8 cellular contexts compared by ENCODE assay signal in genomic region chr11:118918686-118919280, GRCh38. TPM values are rescaled to one million over a fixed set of nuclear protein-coding genes. Genes with fewer than 3 reads are reported as not detected.
DNase-seq lines count a peak whose midpoint lies in the region; ATAC-seq, FAIRE-seq and TF ChIP-seq lines count a peak whose summit lies in the region.

No MANE protein-coding gene starts in this region.

- DNase-seq in AG09309 (ENCODE audit: low read depth) = no peak
- DNase-seq in bronchial epithelial cell (ENCODE audit: low read depth) = no peak
- no peak for DNase-seq in effector CD8-positive, alpha-beta T cell (lab: John Stamatoyannopoulos, UW)
- DNase-seq in ureter (ENCODE audit: low spot score) = no peak

- H3K9me3 Mint-ChIP-seq in IgD-negative memory B cell = no peaks in the 10 kb centered on the region

- no peaks in the 10 kb centered on the region for H3K27me3 Mint-ChIP-seq in IgD-negative memory B cell

- peak overlapping the region; percentile 28 to 86 (median 68) for H3K4me3 Mint-ChIP-seq in IgD-negative memory B cell

- peaks cover 93% of the 10 kb centered on the region for H3K4me1 ChIP-seq in mesodermal cell (ENCODE audit: control insufficient read depth, insufficient read depth, low read length, poor library complexity, severe bottlenecking)

- H3K4me3 ChIP-seq in AG09309 (ENCODE audit: control insufficient read depth, low read depth, low read length) (peak overlapping the region; percentile 99), bronchial epithelial cell (ENCODE audit: low read depth, low read length) (peak overlapping the region; percentile 14), mesodermal cell (ENCODE audit: extremely low read depth, insufficient read depth, low read length, poor library complexity, severe bottlenecking) (peak overlapping the region; percentile 30)

- peak overlapping the region in 2 of 3 donors; percentile 91 to 98 for H3K27ac Mint-ChIP-seq in IgD-negative memory B cell

- H3K9me3 ChIP-seq in mesodermal cell (ENCODE audit: control insufficient read depth, low read length) = no peaks in the 10 kb centered on the region

- 10 to 11% methylated on average over 8 of the region's 13 CpGs for WGBS in mesodermal cell (ENCODE audit: insufficient coverage in 2 of 2), 2 experiments

- no peak for FAIRE-seq in bronchial epithelial cell (lab: Jason Lieb, UNC)

- TF ChIP-seq CTCF in AG09309 (IDR thresholded peaks at IDR 0.05; ENCODE audit: control insufficient read depth, insufficient read depth, low read depth, low read length, missing control alignments) (no peak), bronchial epithelial cell (IDR thresholded peaks at IDR 0.05; ENCODE audit: insufficient read depth, low read length, severe bottlenecking) (no peak)

- no peaks in the 10 kb centered on the region for H3K27me3 ChIP-seq in bronchial epithelial cell (ENCODE audit: control insufficient read depth, insufficient read depth, low read length)

- H3K27ac ChIP-seq in mesodermal cell (ENCODE audit: low read depth, low read length, severe bottlenecking) = peak overlapping the region; percentile 96

- H3K36me3 Mint-ChIP-seq in IgD-negative memory B cell = no peaks in the 10 kb centered on the region

- H3K4me1 Mint-ChIP-seq in IgD-negative memory B cell = peaks cover 49 to 56% (median 53%) of the 10 kb centered on the region in 3 donors

- H3K36me3 ChIP-seq in bronchial epithelial cell (ENCODE audit: control insufficient read depth, insufficient read depth, low read length) (peaks cover 16% of the 10 kb centered on the region), mesodermal cell (ENCODE audit: control insufficient read depth, insufficient read depth, low read length) (peaks cover 33% of the 10 kb centered on the region)

- ATAC-seq in GM21576 (IDR thresholded peaks at IDR 0.05; ENCODE audit: unreplicated experiment) (no peak), HG03521 (IDR thresholded peaks at IDR 0.05; ENCODE audit: unreplicated experiment) (no peak)

RNA-seq across cellular contexts. Expression of gene BCL9L, which starts 6.9 kb away (rescaled TPM):
- polyA plus RNA-seq in IgD-negative memory B cell = 2.8 TPM
- total RNA-seq in bronchial epithelial cell (22.6 and 38.5 TPM in 2 replicates), ureter (87.8 TPM)
- 31.3 TPM for polyA plus RNA-seq in mesodermal cell (2013, experiment 1 of 2)
- polyA plus RNA-seq in mesodermal cell (2013, experiment 2 of 2) = 31.9 TPM

RNA-seq across cellular contexts. Expression of gene CXCR5, which starts 35.1 kb away (rescaled TPM):
- polyA plus RNA-seq in IgD-negative memory B cell = 93.4 TPM
- total RNA-seq in bronchial epithelial cell (not detected in 2 replicates), ureter (not detected)
- not detected for polyA plus RNA-seq in mesodermal cell (2013, experiment 1 of 2)
- polyA plus RNA-seq in mesodermal cell (2013, experiment 2 of 2) = not detected

RNA-seq across cellular contexts. Expression of gene UPK2, which starts 37.3 kb away (rescaled TPM):
- polyA plus RNA-seq in IgD-negative memory B cell = not detected
- total RNA-seq in bronchial epithelial cell = 0.13 TPM in 1 of 2 replicates, not detected in the other
- polyA plus RNA-seq in mesodermal cell (2013, experiment 1 of 2) = not detected
- 0.35 TPM for polyA plus RNA-seq in mesodermal cell (2013, experiment 2 of 2)
- 240 TPM for total RNA-seq in ureter

RNA-seq across cellular contexts. Expression of gene FOXR1, which starts 52.8 kb away (rescaled TPM):
- not detected for polyA plus RNA-seq in IgD-negative memory B cell
- total RNA-seq in bronchial epithelial cell (not detected in 2 replicates), ureter (not detected)
- polyA plus RNA-seq in mesodermal cell (2013, experiment 1 of 2) = not detected
- not detected for polyA plus RNA-seq in mesodermal cell (2013, experiment 2 of 2)

Comparison
In these comparisons a context has a peak if more than half of its experiments do, and no peak if none do; other contexts are left out.
1. H3K4me3 ChIP-seq: peak in every context shown above with its lines; median percentile 99 in AG09309; 30 in mesodermal cell; 14 in bronchial epithelial cell.
2. RNA of gene UPK2, which starts 37.3 kb away (total RNA-seq): 240 TPM in ureter (single experiment); 0.13 TPM in bronchial epithelial cell; every median in the first group is over 100 times any median in the second.